19 cellular contexts compared by ENCODE assay signal in genomic region chr2:221205103-221205502, GRCh38.
DNase-seq lines count a peak whose midpoint lies in the region; TF ChIP-seq lines count a peak whose summit lies in the region.
"Had no signal": no experiment of that assay in that cellular context is flagged by ENCODE, and none has a peak within 500 bp of the region (broad histone marks: within the 10 kb centered on the region; RNA-seq: fewer than 3 reads in every experiment).

No MANE protein-coding gene starts in this region.

- 70 to 84% (median 78%) methylated on average over 5 of the region's 5 CpGs for WGBS in adrenal gland, 4 donors

- no peak for TF ChIP-seq CTCF in 22Rv1 (IDR thresholded peaks at IDR 0.05)
- TF ChIP-seq CTCF in adrenal gland (IDR thresholded peaks at IDR 0.05) = no peak
- no peak for TF ChIP-seq CTCF in BE2C (IDR thresholded peaks at IDR 0.05; ENCODE audit: low read depth, low read length)

- H3K27ac ChIP-seq in 22Rv1 (peak overlapping the region; percentile 10; the same call in 1 of the 2 replicates), adrenal gland (no peak overlapping the region)
- H3K27ac ChIP-seq: dorsolateral prefrontal cortex, epithelial cell of prostate, gastroesophageal sphincter, PC-9, SK-N-MC had no signal

- TF ChIP-seq POLR2A in adrenal gland (IDR thresholded peaks at IDR 0.05) = no peak

- no peaks in the 10 kb centered on the region for H3K27me3 ChIP-seq in adrenal gland
- no peaks in the 10 kb centered on the region for H3K27me3 ChIP-seq in BE2C
- H3K27me3 ChIP-seq: gastroesophageal sphincter had no signal

- peak; percentile 11 for DNase-seq in DMS79 (lab: John Stamatoyannopoulos, UW)
- DNase-seq in NCI-H2081 (lab: John Stamatoyannopoulos, UW) = peak; percentile 25 to 75
- peak; percentile 98 for DNase-seq in NCI-H69 (lab: John Stamatoyannopoulos, UW)
- no peak for DNase-seq in dermis blood vessel endothelial cell
- no peak for DNase-seq in GM03348 (ENCODE audit: low spot score)
- DNase-seq in adrenal gland = no peak
- no peak for DNase-seq in BE2C
- DNase-seq: activated CD4-positive, alpha-beta T cell treated with anti-CD3 and anti-CD28 coated beads for 1 hour; activated naive CD8-positive, alpha-beta T cell treated with anti-CD3 and anti-CD28 coated beads, Interleukin-2, amount 50 U/mL, for 24 hours; CD4-positive, CD25-positive, alpha-beta regulatory T cell; dorsolateral prefrontal cortex; PC-9; posterior cingulate gyrus; stimulated activated CD4-positive, alpha-beta T cell treated with anti-CD3 and anti-CD28 coated beads, Interleukin-4, amount 100 ng/mL, for 24 hours; T-helper 9 cell had no signal

- intact Hi-C loops in adrenal gland (cut with DNase I) = no loop called here

- H3K9me3 ChIP-seq in adrenal gland (replicated peaks in 1 of 3) (no peaks in the 10 kb centered on the region), BE2C (no peaks in the 10 kb centered on the region)
- H3K9me3 ChIP-seq: gastroesophageal sphincter had no signal

- H3K4me1 ChIP-seq in adrenal gland (replicated peaks in 1 of 2) = no peaks in the 10 kb centered on the region
- no peaks in the 10 kb centered on the region for H3K4me1 ChIP-seq in BE2C

- H3K4me3 ChIP-seq in adrenal gland (no peak overlapping the region), BE2C (ENCODE audit: low read depth, low read length) (no peak overlapping the region)
- H3K4me3 ChIP-seq: dorsolateral prefrontal cortex, gastroesophageal sphincter, PC-9, SK-N-MC had no signal

- H3K36me3 ChIP-seq in adrenal gland (replicated peaks in 1 of 2) (no peaks in the 10 kb centered on the region), BE2C (no peaks in the 10 kb centered on the region)
- H3K36me3 ChIP-seq: gastroesophageal sphincter had no signal

Comparison
In these comparisons a context has a peak if more than half of its experiments do, and no peak if none do; other contexts are left out.
1. DNase-seq: peak in DMS79 (single experiment), NCI-H2081 (2 of 2) and NCI-H69 (single experiment); none in dermis blood vessel endothelial cell (single experiment), GM03348 (single experiment), adrenal gland (0 of 7) and BE2C (single experiment).